In the genomic region with DNA sequence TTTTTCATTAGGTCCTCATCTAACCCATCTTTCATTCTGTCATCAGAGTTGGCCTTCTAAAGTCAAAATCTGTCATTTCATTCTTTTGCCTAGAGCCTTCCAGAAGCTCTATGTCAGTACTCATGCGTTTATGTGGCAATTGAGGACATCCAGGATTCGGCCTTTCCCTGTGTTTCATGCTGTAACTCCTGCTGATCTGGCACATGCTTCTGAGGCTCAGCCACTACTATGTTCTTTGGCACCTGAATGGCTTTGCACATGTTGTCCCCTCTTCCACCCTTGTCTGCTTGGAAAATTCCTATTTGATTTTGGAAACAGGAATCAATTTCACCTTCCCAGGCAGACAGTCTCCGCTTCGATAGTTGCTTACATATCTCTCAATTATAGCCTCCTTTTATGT, we compare ENCODE assay signal across 14 cellular contexts.
A peak's percentile ranks its signal among the peaks of the same experiment; 100 is the strongest.
DNase-seq lines count a peak whose midpoint lies in the region; ATAC-seq and TF ChIP-seq lines count a peak whose summit lies in the region.
"Had no signal": no experiment of that assay in that cellular context is flagged by ENCODE, and none has a peak within 500 bp of the region (broad histone marks: within the 10 kb centered on the region; RNA-seq: fewer than 3 reads in every experiment).

No MANE protein-coding gene starts in this region.

- WGBS in gastroesophageal sphincter (ENCODE audit: low coverage in 1 of 2), 2 donors: 62 to 67% methylated on average over 4 of the region's 4 CpGs
- no CpG with 5 or more reads among the region's 4 CpGs for WGBS in mesendoderm (ENCODE audit: extremely low coverage, insufficient coverage, low lambda C conversion rate)

- H3K4me1 ChIP-seq in gastroesophageal sphincter: no peaks in the 10 kb centered on the region
- no peaks in the 10 kb centered on the region for H3K4me1 ChIP-seq in mesendoderm (ENCODE audit: control insufficient read depth, low read depth, low read length)
- H3K4me1 ChIP-seq in GM23338 (ENCODE audit: insufficient read depth): no peaks in the 10 kb centered on the region
- H3K4me1 ChIP-seq: BLaER1 treated with 17β-estradiol and CSF1 and Interleukin-3, amounts not matched to agents 10 nM and 100 nM had no signal

- no peak overlapping the region for H4K5ac ChIP-seq in mesendoderm (ENCODE audit: low read length)

- no peak overlapping the region for H4K8ac ChIP-seq in mesendoderm (ENCODE audit: low read depth, low read length)

- H3K36me3 ChIP-seq in gastroesophageal sphincter (peaks cover 0 to 14% of the 10 kb centered on the region in 2 donors), mesendoderm (ENCODE audit: control insufficient read depth, insufficient read depth, low read length) (no peaks in the 10 kb centered on the region), GM23338 (ENCODE audit: insufficient read depth) (no peaks in the 10 kb centered on the region)

- H4K20me1 ChIP-seq in GM23338 (replicated peaks; ENCODE audit: insufficient read depth): no peaks in the 10 kb centered on the region

- peak; percentile 94 for DNase-seq in cerebellar cortex (ENCODE audit: low spot score)
- no peak for DNase-seq in chondrocyte (ENCODE audit: low spot score)
- no peak for DNase-seq in mesendoderm
- DNase-seq in effector memory CD8-positive, alpha-beta T cell: no peak
- no peak for DNase-seq in GM23338 (ENCODE audit: low spot score)
- DNase-seq in activated naive CD4-positive, alpha-beta T cell treated with Interleukin-2 at 50 U/mL for 16 hours: no peak
- DNase-seq: Calu3; CD8-positive, alpha-beta T cell; DMS79 treated with DMSO at 0.1 percent for 48 hours; HCEC 1CT had no signal

- peaks cover 8% of the 10 kb centered on the region for H3K9me3 Mint-ChIP-seq in chondrocyte (ENCODE audit: low read depth)
- peaks cover 2 to 6% of the 10 kb centered on the region in 2 donors for H3K9me3 Mint-ChIP-seq in effector memory CD8-positive, alpha-beta T cell
- no peaks in the 10 kb centered on the region; the same call in 2 of the 3 replicates for H3K9me3 Mint-ChIP-seq in GM23338

- no peak overlapping the region for H3K4me2 ChIP-seq in mesendoderm (ENCODE audit: low read length)
- no peak overlapping the region for H3K4me2 ChIP-seq in GM23338
- H3K4me2 ChIP-seq: BLaER1 treated with 17β-estradiol and CSF1 and Interleukin-3, amounts not matched to agents 10 nM and 100 nM had no signal

- TF ChIP-seq CTCF in chondrocyte (IDR thresholded peaks at IDR 0.05) (no peak), gastroesophageal sphincter (IDR thresholded peaks at IDR 0.05) (no peak), GM23338 (conservative IDR thresholded peaks at IDR 0.05; ENCODE audit: low read depth in 2 of 2) (no peak)

- H3K9me3 ChIP-seq in gastroesophageal sphincter: no peaks in the 10 kb centered on the region

- H3K79me2 ChIP-seq in mesendoderm (ENCODE audit: control insufficient read depth, insufficient read depth, low read length) (no peaks in the 10 kb centered on the region), GM23338 (replicated peaks; ENCODE audit: insufficient read depth) (no peaks in the 10 kb centered on the region)

- H2AK5ac ChIP-seq in mesendoderm (ENCODE audit: low read length): no peak overlapping the region

- no peak overlapping the region for H3K4me3 ChIP-seq in gastroesophageal sphincter
- no peak overlapping the region for H3K4me3 ChIP-seq in mesendoderm (ENCODE audit: low read length)
- no peak overlapping the region for H3K4me3 ChIP-seq in GM23338
- H3K4me3 ChIP-seq: BLaER1 treated with 17β-estradiol and CSF1 and Interleukin-3, amounts not matched to agents 10 nM and 100 nM; GM12878 had no signal

- no peak overlapping the region for H2BK120ac ChIP-seq in mesendoderm (ENCODE audit: low read depth, low read length)

- H3K36me3 Mint-ChIP-seq in chondrocyte (ENCODE audit: low read depth) (peaks cover 14% of the 10 kb centered on the region), GM23338 (ENCODE audit: low read depth) (no peaks in the 10 kb centered on the region; the same call in 2 of the 3 replicates)
- peaks cover 9% of the 10 kb centered on the region for H3K36me3 Mint-ChIP-seq in effector memory CD8-positive, alpha-beta T cell (ENCODE audit: insufficient read depth)

- ATAC-seq in gastroesophageal sphincter: peak; percentile 43
- ATAC-seq in effector memory CD8-positive, alpha-beta T cell (replicated peaks): no peak
- ATAC-seq in GM23338: no peak
- ATAC-seq: CD8-positive, alpha-beta T cell; GM12878 had no signal

- H3F3A ChIP-seq in GM23338 (replicated peaks; ENCODE audit: low read depth): no peaks in the 10 kb centered on the region

- no peak overlapping the region for H2AFZ ChIP-seq in GM23338

- peaks cover 6% of the 10 kb centered on the region for H3K4me1 Mint-ChIP-seq in chondrocyte (ENCODE audit: low read depth)
- H3K4me1 Mint-ChIP-seq in effector memory CD8-positive, alpha-beta T cell (ENCODE audit: low read depth in 2 of 2): no peaks in the 10 kb centered on the region
- no peaks in the 10 kb centered on the region for H3K4me1 Mint-ChIP-seq in GM23338
- H3K4me1 Mint-ChIP-seq: B cell had no signal

- H3K9ac ChIP-seq in mesendoderm (ENCODE audit: low read length): no peak overlapping the region
- H3K9ac ChIP-seq: BLaER1 treated with 17β-estradiol and CSF1 and Interleukin-3, amounts not matched to agents 10 nM and 100 nM had no signal

- H3K27ac ChIP-seq in gastroesophageal sphincter (peak overlapping the region in 3 of 4 donors; percentile 24 to 53 (median 42)), mesendoderm (ENCODE audit: low read depth, low read length) (no peak overlapping the region), GM23338 (ENCODE audit: low read depth) (no peak overlapping the region)
- H3K27ac ChIP-seq: BLaER1 treated with 17β-estradiol and CSF1 and Interleukin-3, amounts not matched to agents 10 nM and 100 nM had no signal

- no peak for TF ChIP-seq EP300 in gastroesophageal sphincter (IDR thresholded peaks at IDR 0.05)

- H3K27ac Mint-ChIP-seq in chondrocyte (ENCODE audit: unreplicated experiment) (peak overlapping the region; percentile 5), GM23338 (no peak overlapping the region)
- peak overlapping the region in 1 of 2 donors; percentile 61 for H3K27ac Mint-ChIP-seq in effector memory CD8-positive, alpha-beta T cell
- H3K27ac Mint-ChIP-seq: B cell; CD8-positive, alpha-beta T cell had no signal

- H3K27me3 ChIP-seq in gastroesophageal sphincter (no peaks in the 10 kb centered on the region), mesendoderm (ENCODE audit: insufficient read depth, low read length, poor library complexity) (no peaks in the 10 kb centered on the region), GM23338 (ENCODE audit: insufficient read depth) (no peaks in the 10 kb centered on the region)

- H3K27me3 Mint-ChIP-seq in chondrocyte (ENCODE audit: low read depth) (no peaks in the 10 kb centered on the region), GM23338 (ENCODE audit: insufficient read depth, low read depth, poor library complexity) (no peaks in the 10 kb centered on the region)
- no peaks in the 10 kb centered on the region for H3K27me3 Mint-ChIP-seq in effector memory CD8-positive, alpha-beta T cell
- H3K27me3 Mint-ChIP-seq: B cell had no signal

- H2BK15ac ChIP-seq in mesendoderm (replicated peaks; ENCODE audit: low read depth): no peak overlapping the region

- no peaks in the 10 kb centered on the region for H3K79me1 ChIP-seq in mesendoderm (ENCODE audit: low read length)

- H3K4me3 Mint-ChIP-seq in chondrocyte (ENCODE audit: unreplicated experiment) (no peak overlapping the region), GM23338 (no peak overlapping the region)
- no peak overlapping the region for H3K4me3 Mint-ChIP-seq in effector memory CD8-positive, alpha-beta T cell
- H3K4me3 Mint-ChIP-seq: B cell; CD8-positive, alpha-beta T cell had no signal

- no peak overlapping the region for H3K4ac ChIP-seq in mesendoderm (ENCODE audit: low read depth, low read length)

- no peak overlapping the region for H2BK5ac ChIP-seq in mesendoderm (ENCODE audit: low read length)

- no peak overlapping the region for H3K18ac ChIP-seq in mesendoderm (ENCODE audit: low read length)

- no peak overlapping the region for H3K56ac ChIP-seq in mesendoderm (ENCODE audit: low read length)

- peak overlapping the region; percentile 20 for H3K23ac ChIP-seq in mesendoderm (ENCODE audit: low read length)

- TF ChIP-seq POLR2A in gastroesophageal sphincter (IDR thresholded peaks at IDR 0.05): no peak

- H3K9me2 ChIP-seq in GM23338 (ENCODE audit: insufficient read depth): peaks cover 3% of the 10 kb centered on the region; the same call in 1 of the 2 replicates

TF ChIP-seq in GM23338, 12 proteins besides CTCF, POLR2A, EP300 and RAD21 (continues in another document):
- TF ChIP-seq, protein P1, sequence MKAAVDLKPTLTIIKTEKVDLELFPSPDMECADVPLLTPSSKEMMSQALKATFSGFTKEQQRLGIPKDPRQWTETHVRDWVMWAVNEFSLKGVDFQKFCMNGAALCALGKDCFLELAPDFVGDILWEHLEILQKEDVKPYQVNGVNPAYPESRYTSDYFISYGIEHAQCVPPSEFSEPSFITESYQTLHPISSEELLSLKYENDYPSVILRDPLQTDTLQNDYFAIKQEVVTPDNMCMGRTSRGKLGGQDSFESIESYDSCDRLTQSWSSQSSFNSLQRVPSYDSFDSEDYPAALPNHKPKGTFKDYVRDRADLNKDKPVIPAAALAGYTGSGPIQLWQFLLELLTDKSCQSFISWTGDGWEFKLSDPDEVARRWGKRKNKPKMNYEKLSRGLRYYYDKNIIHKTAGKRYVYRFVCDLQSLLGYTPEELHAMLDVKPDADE (IDR thresholded peaks at IDR 0.05): no peak
- no peak for TF ChIP-seq STAT1 (IDR thresholded peaks at IDR 0.05; ENCODE audit: unreplicated experiment)

Comparison
In these comparisons a context has a peak if more than half of its experiments do, and no peak if none do; other contexts are left out.
1. H3K27ac ChIP-seq: peak in gastroesophageal sphincter (3 of 4); none in mesendoderm (single experiment) and GM23338 (single experiment).